In genomic region chr2:137677466-137677865, GRCh38 we compare ENCODE assay signal across 21 cellular contexts.
DNase-seq lines count a peak whose midpoint lies in the region; ATAC-seq, FAIRE-seq and TF ChIP-seq lines count a peak whose summit lies in the region.
"Had no signal": no experiment of that assay in that cellular context is flagged by ENCODE, and none has a peak within 500 bp of the region (broad histone marks: within the 10 kb centered on the region; RNA-seq: fewer than 3 reads in every experiment).

No MANE protein-coding gene starts in this region.

- H3K27ac ChIP-seq in mammary epithelial cell (ENCODE audit: insufficient read depth, low read depth, low read length), result no peak overlapping the region
- H3K27ac ChIP-seq: parathyroid adenoma had no signal

- no peak overlapping the region for H2AFZ ChIP-seq in mammary epithelial cell (ENCODE audit: low read depth, low read length)
- H2AFZ ChIP-seq: parathyroid adenoma had no signal

- BruUV-seq in mammary epithelial cell (replicated peaks; lab: Mats Ljungman, UMichigan), result no TSS peak

- in situ Hi-C loops in T47D (cut with HindIII; ENCODE audit: low pct_unique_long_range_greater_than_20kb, low sequenced_read_pairs), result no loop called here
- in situ Hi-C loops in mammary epithelial cell (cut with MboI; ENCODE audit: low sequenced_read_pairs in 2 of 2), result no loop called here

- no peaks in the 10 kb centered on the region for H3K27me3 ChIP-seq in mammary epithelial cell (ENCODE audit: insufficient read depth, low read length)

- intact Hi-C loops in mammary epithelial cell (cut with micrococcal nuclease), result loop anchor here (5.0 to 10.0 kb wide), 2 partner anchors 157 to 745 kb away; no protein-coding TSS in a partner anchor

- FAIRE-seq in TTC549 (lab: Jason Lieb, UNC), result peak; percentile 55
- FAIRE-seq: astrocyte, colon, keratinocyte, urothelium cell line had no signal

- dilution Hi-C loops in mammary epithelial cell (cut with HindIII; ENCODE audit: low sequenced_read_pairs), result no loop called here

- H4K20me1 ChIP-seq in mammary epithelial cell (ENCODE audit: insufficient read depth, low read length), result no peaks in the 10 kb centered on the region

- CTCF ChIA-PET in mammary epithelial cell (lab: Charles Lee; ENCODE audit: low non-redundant PET), result no interaction called here
- CTCF ChIA-PET in HEK293T (lab: Yijun Ruan, JAX), result interaction anchor here (0.7 kb wide), 1 partner anchor 782 kb away, joined by 3 read pairs; no protein-coding TSS in a partner anchor

- 73% methylated on average over 1 of the region's 1 CpG for WGBS in mammary epithelial cell (ENCODE audit: low coverage, missing lambda C conversion rate)

- no peak overlapping the region for H3K4me2 ChIP-seq in mammary epithelial cell (ENCODE audit: insufficient read depth, low read depth, low read length)

- DNase-seq in T47D (ENCODE audit: low read depth in 1 of 2, low spot score in 1 of 2) (peak; percentile 23 to 33), mammary epithelial cell (no peak), NCI-H2227 (lab: John Stamatoyannopoulos, UW; ENCODE audit: unreplicated experiment) (peak; percentile 35), HEK293T (ENCODE audit: extremely low spot score) (no peak), H4 (ENCODE audit: low spot score) (no peak), GOT3 (lab: John Stamatoyannopoulos, UW) (no peak)
- DNase-seq: activated CD4-positive, alpha-beta T cell treated with anti-CD3 and anti-CD28 coated beads, Interleukin-2, amount 50 U/mL, for 48 hours; activated naive CD4-positive, alpha-beta T cell treated with anti-CD3 and anti-CD28 coated beads, Interleukin-2, amount 50 U/mL, for 16 hours; activated T-cell treated with anti-CD3 and anti-CD28 coated beads, Interleukin-2, amount 50 U/mL, for 1 hour; COR-L47; hypothalamus; naive B cell; NCI-H774; stimulated activated CD4-positive, alpha-beta T cell treated with anti-CD3 and anti-CD28 coated beads, Interleukin-2, amount 100 ng/mL, for 48 hours had no signal

- no peaks in the 10 kb centered on the region for H3K36me3 ChIP-seq in mammary epithelial cell (ENCODE audit: insufficient read depth, low read length)

- no peak for ATAC-seq in GM18873 (IDR thresholded peaks at IDR 0.05; ENCODE audit: low FRiP score, unreplicated experiment)

- no peak overlapping the region for H3K4me3 ChIP-seq in mammary epithelial cell (replicated peaks in 1 of 3; ENCODE audit: insufficient read depth in 1 of 3, low read depth in 2 of 3, low read length in 3 of 3)

- H3K9me3 ChIP-seq in mammary epithelial cell (replicated peaks; ENCODE audit: insufficient read depth, low read length), result no peaks in the 10 kb centered on the region

- H3K9ac ChIP-seq in mammary epithelial cell (ENCODE audit: insufficient read depth, low read length), result no peak overlapping the region
- H3K9ac ChIP-seq: parathyroid adenoma had no signal

- no peaks in the 10 kb centered on the region for H3K79me2 ChIP-seq in mammary epithelial cell (ENCODE audit: insufficient read depth, low read length)
- H3K79me2 ChIP-seq: parathyroid adenoma had no signal

- POLR2A ChIA-PET in HEK293T (lab: Yijun Ruan, JAX), result no interaction called here

- no peaks in the 10 kb centered on the region for H3K4me1 ChIP-seq in mammary epithelial cell (ENCODE audit: insufficient read depth, low read length)
- H3K4me1 ChIP-seq: parathyroid adenoma had no signal

- peak in 1 of 2 donors; percentile 16 for TF ChIP-seq CTCF in mammary epithelial cell (conservative IDR thresholded peaks at IDR 0.05 in 1 of 2, IDR thresholded peaks at IDR 0.05 in 1 of 2; ENCODE audit: extremely low read depth in 1 of 2, insufficient read depth in 1 of 2, low read depth in 1 of 2, low read length in 2 of 2)

TF ChIP-seq in HEK293T, 16 proteins besides CTCF, POLR2A, EP300 and RAD21:
- TF ChIP-seq CTBP1 (IDR thresholded peaks at IDR 0.05; ENCODE audit: borderline replicate concordance), result no peak
- TF ChIP-seq TARDBP (IDR thresholded peaks at IDR 0.05), result no peak
- TF ChIP-seq FOXA1 (IDR thresholded peaks at IDR 0.05), result no peak
- TF ChIP-seq, protein P1, sequence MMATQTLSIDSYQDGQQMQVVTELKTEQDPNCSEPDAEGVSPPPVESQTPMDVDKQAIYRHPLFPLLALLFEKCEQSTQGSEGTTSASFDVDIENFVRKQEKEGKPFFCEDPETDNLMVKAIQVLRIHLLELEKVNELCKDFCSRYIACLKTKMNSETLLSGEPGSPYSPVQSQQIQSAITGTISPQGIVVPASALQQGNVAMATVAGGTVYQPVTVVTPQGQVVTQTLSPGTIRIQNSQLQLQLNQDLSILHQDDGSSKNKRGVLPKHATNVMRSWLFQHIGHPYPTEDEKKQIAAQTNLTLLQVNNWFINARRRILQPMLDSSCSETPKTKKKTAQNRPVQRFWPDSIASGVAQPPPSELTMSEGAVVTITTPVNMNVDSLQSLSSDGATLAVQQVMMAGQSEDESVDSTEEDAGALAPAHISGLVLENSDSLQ (IDR thresholded peaks at IDR 0.05), result no peak
- TF ChIP-seq LEF1 (IDR thresholded peaks at IDR 0.05; ENCODE audit: borderline replicate concordance), result no peak
- TF ChIP-seq SUZ12 (IDR thresholded peaks at IDR 0.05), result no peak
- no peak for TF ChIP-seq L3MBTL2 (conservative IDR thresholded peaks at IDR 0.05)
- no peak for TF ChIP-seq BHLHE40 (IDR thresholded peaks at IDR 0.05; ENCODE audit: borderline replicate concordance)
- no peak for TF ChIP-seq ARNT (IDR thresholded peaks at IDR 0.05)
- TF ChIP-seq HDGF (IDR thresholded peaks at IDR 0.05; ENCODE audit: borderline replicate concordance), result no peak
- no peak for TF ChIP-seq FOXM1 (IDR thresholded peaks at IDR 0.05; ENCODE audit: borderline replicate concordance)
- TF ChIP-seq ZNF384 (IDR thresholded peaks at IDR 0.05), result no peak
- no peak for TF ChIP-seq NFRKB (IDR thresholded peaks at IDR 0.05)
- TF ChIP-seq SP1 (IDR thresholded peaks at IDR 0.05), result no peak
- TF ChIP-seq FOXK2 (IDR thresholded peaks at IDR 0.05), result no peak
- no peak for TF ChIP-seq ELF4 (IDR thresholded peaks at IDR 0.05)

Comparison
In these comparisons a context has a peak if more than half of its experiments do, and no peak if none do; other contexts are left out.
1. DNase-seq: peak in T47D (2 of 2) and NCI-H2227 (single experiment); none in mammary epithelial cell (single experiment), HEK293T (single experiment), H4 (single experiment) and GOT3 (single experiment).